ENCODE assay signal across 33 cellular contexts in genomic region chr1:153602749-153603148, GRCh38. TPM values are rescaled to one million over a fixed set of nuclear protein-coding genes. Genes with fewer than 3 reads are reported as not detected.
"Had no signal": no experiment of that assay in that cellular context is flagged by ENCODE, and none has a peak within 500 bp of the region (broad histone marks: within the 10 kb centered on the region; RNA-seq: fewer than 3 reads in every experiment).

No MANE protein-coding gene starts in this region.

- H3K4me3 ChIP-seq: MG63, PC-9 had no signal

- H3K9me3 Mint-ChIP-seq: activated CD4-positive, alpha-beta memory T cell treated with anti-CD3 and anti-CD28 coated beads, Interleukin-2, amount 10 ng/mL, durations not matched to agents 7 days and 5 days; activated naive CD4-positive, alpha-beta T cell treated with anti-CD3 and anti-CD28 coated beads, Interleukin-2, amount 10 ng/mL, durations not matched to agents 7 days and 5 days; activated naive CD8-positive, alpha-beta T cell treated with anti-CD3 and anti-CD28 coated beads, Interleukin-2, amount 50 U/mL, for 24 hours; WTC11 had no signal

- H2AFZ ChIP-seq: PC-9 had no signal

- DNase-seq: activated CD4-positive, alpha-beta memory T cell treated with anti-CD3 and anti-CD28 coated beads, Interleukin-2, amount 10 ng/mL, durations not matched to agents 7 days and 5 days; activated CD4-positive, alpha-beta T cell treated with anti-CD3 and anti-CD28 coated beads for 36 hours; activated CD8-positive, alpha-beta memory T cell treated with anti-CD3 and anti-CD28 coated beads for 24 hours; activated CD8-positive, alpha-beta memory T cell treated with anti-CD3 and anti-CD28 coated beads, Interleukin-2, amount 10 ng/mL, durations not matched to agents 7 days and 5 days; activated CD8-positive, alpha-beta memory T cell treated with anti-CD3 and anti-CD28 coated beads, Interleukin-2, amount 50 U/mL, for 48 hours; activated effector memory CD4-positive, alpha-beta T cell treated with Interleukin-2 at 50 U/mL for 16 hours; activated naive CD4-positive, alpha-beta T cell treated with anti-CD3 and anti-CD28 coated beads, Interleukin-2, amount 10 ng/mL, durations not matched to agents 7 days and 5 days; activated naive CD8-positive, alpha-beta T cell treated with anti-CD3 and anti-CD28 coated beads, Interleukin-2, amount 50 U/mL, for 24 hours; activated T-cell treated with anti-CD3 and anti-CD28 coated beads, Interleukin-2, amount 50 U/mL, for 48 hours; anterior cingulate cortex; caudate nucleus; cerebellar nuclear complex; Karpas-422; MG63; NCI-H1048; NCI-H1105 treated with DMSO at 0.1 percent for 48 hours; NCI-H1436; NCI-H1694 treated with DMSO at 0.1 percent for 48 hours; NCI-H2029; NCI-H345; NCI-H524 treated with DMSO at 0.1 percent for 48 hours; NK-92 treated with Interleukin-12 subunit alpha and Interleukin-12 subunit beta, amount 100 ng/mL, for 24 hours; PC-9; Right ventricle myocardium superior; T1000 had no signal

- H3K27me3 ChIP-seq: MG63 had no signal

- H3K27ac ChIP-seq: PC-9 had no signal

- H3K4me2 ChIP-seq: PC-9 had no signal

- ATAC-seq: activated CD4-positive, alpha-beta T cell treated with anti-CD3 and anti-CD28 coated beads for 36 hours; activated CD4-positive, CD25-positive, alpha-beta regulatory T cell treated with anti-CD3 and anti-CD28 coated beads, Interleukin-2, amount 50 U/mL, for 24 hours; activated naive CD8-positive, alpha-beta T cell treated with anti-CD3 and anti-CD28 coated beads, Interleukin-2, amount 50 U/mL, for 24 hours; WTC11 had no signal

- H3K27me3 Mint-ChIP-seq: activated CD4-positive, alpha-beta T cell treated with anti-CD3 and anti-CD28 coated beads for 36 hours; activated CD8-positive, alpha-beta memory T cell treated with anti-CD3 and anti-CD28 coated beads, Interleukin-2, amount 10 ng/mL, durations not matched to agents 7 days and 5 days; activated naive CD8-positive, alpha-beta T cell; activated naive CD8-positive, alpha-beta T cell treated with anti-CD3 and anti-CD28 coated beads, Interleukin-2, amount 50 U/mL, for 24 hours had no signal

- H3K27ac Mint-ChIP-seq: activated CD4-positive, alpha-beta memory T cell treated with anti-CD3 and anti-CD28 coated beads, Interleukin-2, amount 10 ng/mL, durations not matched to agents 7 days and 5 days; activated CD4-positive, alpha-beta T cell treated with anti-CD3 and anti-CD28 coated beads for 36 hours; activated CD8-positive, alpha-beta memory T cell treated with anti-CD3 and anti-CD28 coated beads, Interleukin-2, amount 10 ng/mL, durations not matched to agents 7 days and 5 days; activated naive CD4-positive, alpha-beta T cell treated with anti-CD3 and anti-CD28 coated beads, Interleukin-2, amount 10 ng/mL, durations not matched to agents 7 days and 5 days; activated naive CD8-positive, alpha-beta T cell; activated naive CD8-positive, alpha-beta T cell treated with anti-CD3 and anti-CD28 coated beads, Interleukin-2, amount 50 U/mL, for 24 hours; WTC11 had no signal

- H3K9me3 ChIP-seq: MG63 had no signal

- H3K36me3 Mint-ChIP-seq: activated CD8-positive, alpha-beta memory T cell treated with anti-CD3 and anti-CD28 coated beads, Interleukin-2, amount 10 ng/mL, durations not matched to agents 7 days and 5 days; activated naive CD4-positive, alpha-beta T cell treated with anti-CD3 and anti-CD28 coated beads, Interleukin-2, amount 10 ng/mL, durations not matched to agents 7 days and 5 days; activated naive CD8-positive, alpha-beta T cell; brain; WTC11 had no signal

- H3K4me3 Mint-ChIP-seq: activated CD4-positive, alpha-beta memory T cell treated with anti-CD3 and anti-CD28 coated beads, Interleukin-2, amount 10 ng/mL, durations not matched to agents 7 days and 5 days; activated CD4-positive, alpha-beta T cell treated with anti-CD3 and anti-CD28 coated beads for 36 hours; activated CD8-positive, alpha-beta memory T cell treated with anti-CD3 and anti-CD28 coated beads, Interleukin-2, amount 10 ng/mL, durations not matched to agents 7 days and 5 days; activated naive CD4-positive, alpha-beta T cell treated with anti-CD3 and anti-CD28 coated beads, Interleukin-2, amount 10 ng/mL, durations not matched to agents 7 days and 5 days; activated naive CD8-positive, alpha-beta T cell; activated naive CD8-positive, alpha-beta T cell treated with anti-CD3 and anti-CD28 coated beads, Interleukin-2, amount 50 U/mL, for 24 hours; brain; WTC11 had no signal

RNA-seq across cellular contexts. Expression of gene S100A16, which starts 10.2 kb away (rescaled TPM):
- total RNA-seq: activated CD4-positive, alpha-beta memory T cell treated with anti-CD3 and anti-CD28 coated beads, Interleukin-2, amount 10 ng/mL, durations not matched to agents 7 days and 5 days; activated CD4-positive, alpha-beta T cell treated with anti-CD3 and anti-CD28 coated beads for 36 hours; activated CD8-positive, alpha-beta memory T cell treated with anti-CD3 and anti-CD28 coated beads, Interleukin-2, amount 10 ng/mL, durations not matched to agents 7 days and 5 days; T-helper 1 cell treated with Interleukin-12 subunit alpha and Interleukin-12 subunit beta and Interleukin-4 antibody, amounts not matched to agents 30 ng/mL and 1 ng/mL, for 36 hours; T-helper 2 cell treated with Interferon-gamma antibody and Interleukin-4, amounts not matched to agents 100 ng/mL and 5 ng/mL, for 36 hours had no signal

RNA-seq across cellular contexts. Expression of gene S100A14, which starts 13.4 kb away (rescaled TPM):
- total RNA-seq: activated CD4-positive, alpha-beta memory T cell treated with anti-CD3 and anti-CD28 coated beads, Interleukin-2, amount 10 ng/mL, durations not matched to agents 7 days and 5 days; activated CD8-positive, alpha-beta memory T cell treated with anti-CD3 and anti-CD28 coated beads, Interleukin-2, amount 10 ng/mL, durations not matched to agents 7 days and 5 days; NCI-H460; T-helper 1 cell treated with Interleukin-12 subunit alpha and Interleukin-12 subunit beta and Interleukin-4 antibody, amounts not matched to agents 30 ng/mL and 1 ng/mL, for 36 hours; T-helper 2 cell treated with Interferon-gamma antibody and Interleukin-4, amounts not matched to agents 100 ng/mL and 5 ng/mL, for 36 hours had no signal

RNA-seq across cellular contexts. Expression of gene S100A1, which starts 25.5 kb away (rescaled TPM):
- total RNA-seq: activated CD4-positive, alpha-beta memory T cell treated with anti-CD3 and anti-CD28 coated beads, Interleukin-2, amount 10 ng/mL, durations not matched to agents 7 days and 5 days; activated CD4-positive, alpha-beta T cell treated with anti-CD3 and anti-CD28 coated beads for 36 hours; activated CD8-positive, alpha-beta memory T cell treated with anti-CD3 and anti-CD28 coated beads, Interleukin-2, amount 10 ng/mL, durations not matched to agents 7 days and 5 days; bronchial epithelial cell; NCI-H460; T-helper 1 cell treated with Interleukin-12 subunit alpha and Interleukin-12 subunit beta and Interleukin-4 antibody, amounts not matched to agents 30 ng/mL and 1 ng/mL, for 36 hours; T-helper 2 cell treated with Interferon-gamma antibody and Interleukin-4, amounts not matched to agents 100 ng/mL and 5 ng/mL, for 36 hours had no signal
